Comparison of ENCODE assay signal across 19 cellular contexts in the genomic region with DNA sequence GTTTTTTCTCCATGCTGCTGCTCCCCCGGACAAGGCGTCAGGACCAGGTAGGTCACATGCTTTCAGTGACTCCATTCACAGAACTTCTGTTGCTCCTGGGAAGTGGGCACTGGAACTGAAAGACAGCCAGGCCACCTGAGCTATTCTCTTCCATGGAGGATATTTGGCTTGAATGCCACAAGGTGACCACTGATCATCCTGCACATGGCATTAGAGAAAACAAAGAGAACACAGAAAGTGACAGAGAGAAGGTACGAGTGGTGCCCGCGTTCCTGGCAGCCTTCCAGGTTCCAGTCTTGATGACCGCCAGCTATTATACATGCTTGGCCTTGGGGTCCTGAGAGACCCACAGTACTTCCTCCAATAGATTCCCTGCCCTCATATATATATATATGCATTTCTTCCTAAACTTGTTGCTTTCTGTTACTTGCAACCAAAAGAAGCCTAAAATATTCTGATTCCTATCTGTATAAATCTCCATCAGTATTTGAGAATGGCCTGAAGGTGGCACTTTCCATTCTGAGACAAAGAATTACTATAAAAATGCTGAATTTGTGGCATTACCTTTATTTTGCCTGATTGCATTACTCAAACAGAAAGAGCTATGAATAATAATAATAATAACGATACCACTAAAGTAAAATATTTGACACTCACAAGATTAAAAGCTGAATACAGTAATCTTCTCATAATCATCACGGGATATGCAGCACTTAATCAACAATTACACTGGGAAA.
DNase-seq lines count a peak whose midpoint lies in the region; ATAC-seq and TF ChIP-seq lines count a peak whose summit lies in the region.
"Had no signal": no experiment of that assay in that cellular context is flagged by ENCODE, and none has a peak within 500 bp of the region (broad histone marks: within the 10 kb centered on the region; RNA-seq: fewer than 3 reads in every experiment).

No MANE protein-coding gene starts in this region.

- no peaks in the 10 kb centered on the region for H3K27me3 Mint-ChIP-seq in endodermal cell (ENCODE audit: insufficient read depth)

- H3K36me3 ChIP-seq in RWPE2 (ENCODE audit: low read depth): no peaks in the 10 kb centered on the region
- H3K36me3 ChIP-seq in endodermal cell (ENCODE audit: control insufficient read depth, insufficient read depth, low read length): no peaks in the 10 kb centered on the region
- H3K36me3 ChIP-seq: tibial nerve had no signal

- peaks cover 8% of the 10 kb centered on the region for H3K36me3 Mint-ChIP-seq in endodermal cell (ENCODE audit: low read depth)
- no peaks in the 10 kb centered on the region for H3K36me3 Mint-ChIP-seq in stimulated activated effector memory CD8-positive, alpha-beta T cell treated with anti-CD3 and anti-CD28 coated beads, Interleukin-12 subunit alpha, Interleukin-12 subunit beta, amount 100 ng/mL, for 72 hours

- DNase-seq in NCI-H1092 treated with DMSO at 0.1 percent for 48 hours (lab: John Stamatoyannopoulos, UW): peak; percentile 49
- DNase-seq in NCI-H1092 (lab: John Stamatoyannopoulos, UW): no peak
- no peak for DNase-seq in RWPE2 (ENCODE audit: low spot score)
- DNase-seq in endodermal cell: no peak
- no peak for DNase-seq in stimulated activated effector memory CD8-positive, alpha-beta T cell treated with anti-CD3 and anti-CD28 coated beads, Interleukin-12 subunit alpha, Interleukin-12 subunit beta, amount 100 ng/mL, for 72 hours (ENCODE audit: low spot score in 2 of 2)
- DNase-seq in GOT3 (lab: John Stamatoyannopoulos, UW): no peak
- DNase-seq: activated gamma-delta T cell treated with Interleukin-2 at 50 U/mL for 16 hours; DMS79 treated with DMSO at 0.1 percent for 48 hours; effector memory CD4-positive, alpha-beta T cell; NCI-H2081 treated with DMSO at 0.1 percent for 48 hours; NCI-H524 treated with DMSO at 0.1 percent for 48 hours; posterior cingulate gyrus; stimulated activated CD4-positive, alpha-beta T cell treated with anti-CD3 and anti-CD28 coated beads, Interleukin-4, amount 100 ng/mL, for 4 hours; T-helper 1 cell had no signal

- TF ChIP-seq CTCF in RWPE2 (IDR thresholded peaks at IDR 0.05; ENCODE audit: poor library complexity, severe bottlenecking) (peak; percentile 14), endodermal cell (conservative IDR thresholded peaks at IDR 0.05) (peak; percentile 20)

- ATAC-seq in RWPE2 (ENCODE audit: low read depth): no peak
- no peak for ATAC-seq in stimulated activated effector memory CD8-positive, alpha-beta T cell treated with anti-CD3 and anti-CD28 coated beads, Interleukin-12 subunit alpha, Interleukin-12 subunit beta, amount 100 ng/mL, for 72 hours
- ATAC-seq in GM18870 (IDR thresholded peaks at IDR 0.05; ENCODE audit: unreplicated experiment): no peak
- no peak for ATAC-seq in GM18858 (IDR thresholded peaks at IDR 0.05; ENCODE audit: unreplicated experiment)
- ATAC-seq: left lobe of liver had no signal

- no peak overlapping the region for H3K27ac ChIP-seq in RWPE2 (ENCODE audit: poor library complexity, severe bottlenecking)
- no peak overlapping the region for H3K27ac ChIP-seq in endodermal cell (ENCODE audit: low read depth, low read length)
- H3K27ac ChIP-seq: 22Rv1 had no signal

- no peaks in the 10 kb centered on the region for H3K9me3 Mint-ChIP-seq in endodermal cell
- H3K9me3 Mint-ChIP-seq in stimulated activated effector memory CD8-positive, alpha-beta T cell treated with anti-CD3 and anti-CD28 coated beads, Interleukin-12 subunit alpha, Interleukin-12 subunit beta, amount 100 ng/mL, for 72 hours: no peaks in the 10 kb centered on the region

- H3K4me3 Mint-ChIP-seq in endodermal cell: no peak overlapping the region
- no peak overlapping the region for H3K4me3 Mint-ChIP-seq in stimulated activated effector memory CD8-positive, alpha-beta T cell treated with anti-CD3 and anti-CD28 coated beads, Interleukin-12 subunit alpha, Interleukin-12 subunit beta, amount 100 ng/mL, for 72 hours

- H3K4me3 ChIP-seq in RWPE2 (ENCODE audit: severe bottlenecking) (no peak overlapping the region), endodermal cell (ENCODE audit: low read length) (no peak overlapping the region)
- H3K4me3 ChIP-seq: tibial nerve had no signal

- H3K9ac ChIP-seq in endodermal cell (ENCODE audit: extremely low read depth, low read length, poor library complexity, severe bottlenecking): no peak overlapping the region

- H3K4me1 ChIP-seq in RWPE2 (ENCODE audit: insufficient read depth, poor library complexity, severe bottlenecking) (peaks cover 9% of the 10 kb centered on the region), endodermal cell (ENCODE audit: control insufficient read depth, insufficient read depth, low read length) (no peaks in the 10 kb centered on the region)

- H3K9me3 ChIP-seq in RWPE2 (ENCODE audit: severe bottlenecking) (no peaks in the 10 kb centered on the region), endodermal cell (ENCODE audit: control insufficient read depth, low read length) (no peaks in the 10 kb centered on the region)
- H3K9me3 ChIP-seq: tibial nerve had no signal

- H3K27me3 ChIP-seq in RWPE2 (ENCODE audit: insufficient read depth, poor library complexity, severe bottlenecking): no peaks in the 10 kb centered on the region
- no peaks in the 10 kb centered on the region for H3K27me3 ChIP-seq in endodermal cell (ENCODE audit: control insufficient read depth, insufficient read depth, low read length, poor library complexity, severe bottlenecking)
- H3K27me3 ChIP-seq: tibial nerve had no signal

- no peak overlapping the region for H3K27ac Mint-ChIP-seq in endodermal cell
- peak overlapping the region; percentile 10 for H3K27ac Mint-ChIP-seq in stimulated activated effector memory CD8-positive, alpha-beta T cell treated with anti-CD3 and anti-CD28 coated beads, Interleukin-12 subunit alpha, Interleukin-12 subunit beta, amount 100 ng/mL, for 72 hours

- 93 to 95% methylated on average over 2 to 8 of the region's 8 CpGs for WGBS in endodermal cell (ENCODE audit: insufficient coverage in 1 of 2, insufficient read length in 1 of 2), 2 experiments

- H3K4me1 Mint-ChIP-seq in endodermal cell: peaks cover 13% of the 10 kb centered on the region
- peaks cover 64% of the 10 kb centered on the region for H3K4me1 Mint-ChIP-seq in stimulated activated effector memory CD8-positive, alpha-beta T cell treated with anti-CD3 and anti-CD28 coated beads, Interleukin-12 subunit alpha, Interleukin-12 subunit beta, amount 100 ng/mL, for 72 hours
